Comparison of ENCODE assay signal across 15 cellular contexts in the genomic region with DNA sequence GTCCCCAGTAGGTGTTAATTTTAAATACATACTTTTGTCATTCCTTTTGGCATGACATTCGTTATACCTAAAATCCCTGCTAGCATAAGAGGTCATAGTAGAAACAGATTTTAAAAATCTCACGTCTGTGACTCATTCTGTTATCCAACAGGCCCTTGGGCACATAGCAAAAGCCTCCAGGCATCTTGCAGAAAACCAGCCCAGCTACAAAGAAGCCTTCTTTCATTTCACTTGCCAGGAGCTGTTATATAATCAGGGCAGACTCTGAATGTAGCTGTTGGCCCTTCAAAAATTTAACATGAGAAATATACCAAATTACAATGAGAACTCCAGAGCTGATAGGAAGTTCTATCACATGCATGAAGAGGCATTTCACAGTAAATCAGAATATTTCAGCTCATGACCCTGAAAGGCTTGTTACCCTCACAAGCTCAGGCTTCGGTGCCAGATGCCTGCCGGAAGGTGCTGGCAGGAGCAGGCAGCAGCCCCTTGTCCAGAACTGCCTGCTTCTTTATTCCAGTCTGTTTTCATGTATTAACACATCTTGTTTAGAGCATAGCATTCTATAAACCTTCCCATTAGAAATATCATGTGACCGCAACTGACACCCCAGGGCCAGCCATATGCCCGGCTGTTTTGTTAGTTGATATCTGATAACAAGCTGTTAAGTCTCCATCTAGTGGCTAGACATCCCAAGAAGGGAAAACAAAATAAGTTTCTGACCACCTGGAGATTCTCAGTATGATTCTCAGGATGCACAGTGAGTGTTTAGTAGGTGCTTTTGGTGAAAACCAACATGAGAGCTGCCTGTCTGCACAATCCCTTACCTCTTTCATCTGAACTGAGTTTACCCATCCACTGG. TPM values are rescaled to one million over a fixed set of nuclear protein-coding genes. Genes with fewer than 3 reads are reported as not detected.
DNase-seq lines count a peak whose midpoint lies in the region; ATAC-seq and TF ChIP-seq lines count a peak whose summit lies in the region.
"Had no signal": no experiment of that assay in that cellular context is flagged by ENCODE, and none has a peak within 500 bp of the region (broad histone marks: within the 10 kb centered on the region; RNA-seq: fewer than 3 reads in every experiment).

No MANE protein-coding gene starts in this region.

- no peak overlapping the region for H4K91ac ChIP-seq in mesenchymal stem cell (ENCODE audit: low read length)

- no peak overlapping the region for H2BK120ac ChIP-seq in mesenchymal stem cell (ENCODE audit: low read depth, low read length)

- H3K27me3 ChIP-seq in mesenchymal stem cell (ENCODE audit: control insufficient read depth in 1 of 2, insufficient read depth in 1 of 2, low read length in 2 of 2) = no peaks in the 10 kb centered on the region
- H3K27me3 ChIP-seq: suprapubic skin had no signal

- H2BK15ac ChIP-seq in mesenchymal stem cell (ENCODE audit: low read depth, poor library complexity, severe bottlenecking) = no peak overlapping the region

- ATAC-seq in HG03378 (IDR thresholded peaks at IDR 0.05; ENCODE audit: unreplicated experiment) = no peak
- ATAC-seq: A549 had no signal

- H3K18ac ChIP-seq in mesenchymal stem cell (ENCODE audit: low read depth in 1 of 2, low read length in 2 of 2) = no peak overlapping the region

- H3K4me2 ChIP-seq in mesenchymal stem cell (ENCODE audit: low read length, poor library complexity, severe bottlenecking) = no peak overlapping the region
- H3K4me2 ChIP-seq: A549 had no signal

- H3K79me1 ChIP-seq in mesenchymal stem cell (replicated peaks; ENCODE audit: low read length, poor library complexity, severe bottlenecking) = peaks cover 9% of the 10 kb centered on the region

- DNase-seq in NCI-H82 (lab: John Stamatoyannopoulos, UW) (peak; percentile 33), NCI-H82 treated with DMSO at 0.1 percent for 48 hours (lab: John Stamatoyannopoulos, UW; ENCODE audit: unreplicated experiment) (no peak), foreskin fibroblast (peak in 1 of 2 donors; percentile 58), mesenchymal stem cell (no peak)
- no peak for DNase-seq in stimulated activated CD8-positive, alpha-beta memory T cell treated with anti-CD3 and anti-CD28 coated beads, Interleukin-4, amount 100 ng/mL, for 48 hours
- DNase-seq in activated CD8-positive, alpha-beta memory T cell treated with anti-CD3 and anti-CD28 coated beads, Interleukin-2, amount 50 U/mL, for 4 hours = no peak
- DNase-seq: activated CD4-positive, alpha-beta T cell treated with anti-CD3 and anti-CD28 coated beads, Interleukin-2, amount 50 U/mL, for 1 hour; activated effector memory CD4-positive, alpha-beta T cell treated with Interleukin-2 at 50 U/mL for 16 hours; NCI-H446; T-helper 2 cell had no signal

- no peak overlapping the region for H3K9ac ChIP-seq in mesenchymal stem cell (ENCODE audit: low read length)

- no peak overlapping the region for H2BK12ac ChIP-seq in mesenchymal stem cell (ENCODE audit: low read length in 2 of 2)

- no peak overlapping the region for H3K4ac ChIP-seq in mesenchymal stem cell (ENCODE audit: low read depth in 1 of 2, low read length in 2 of 2)

- H3K36me3 ChIP-seq in mesenchymal stem cell (ENCODE audit: control insufficient read depth in 1 of 2, insufficient read depth in 2 of 2, low read depth in 1 of 2, low read length in 2 of 2) = peaks cover 10 to 69% of the 10 kb centered on the region in 2 experiments
- H3K36me3 ChIP-seq: suprapubic skin had no signal

- H3K4me1 ChIP-seq in mesenchymal stem cell (ENCODE audit: control insufficient read depth, insufficient read depth, low read depth, low read length) = no peaks in the 10 kb centered on the region
- H3K4me1 ChIP-seq: A549, suprapubic skin had no signal

- TF ChIP-seq CTCF in VCaP (conservative IDR thresholded peaks at IDR 0.05) = peak; percentile 73
- TF ChIP-seq CTCF in foreskin fibroblast (IDR thresholded peaks at IDR 0.05; ENCODE audit: low read depth, low read length) = peak; percentile 33

- H2AK5ac ChIP-seq in mesenchymal stem cell (ENCODE audit: low read length, severe bottlenecking) = no peak overlapping the region

- H4K8ac ChIP-seq in mesenchymal stem cell (ENCODE audit: low read length) = no peak overlapping the region

- H3K23ac ChIP-seq in mesenchymal stem cell (ENCODE audit: low read length in 2 of 2) = no peak overlapping the region

- H3K4me3 ChIP-seq in foreskin fibroblast (ENCODE audit: low read depth in 1 of 2, low read length in 2 of 2) (no peak overlapping the region), mesenchymal stem cell (ENCODE audit: insufficient read depth in 1 of 2, low read depth in 1 of 2, low read length in 2 of 2) (no peak overlapping the region)
- H3K4me3 ChIP-seq: A549, skin epidermis, suprapubic skin had no signal

- WGBS in mesenchymal stem cell = 96% methylated on average over 4 of the region's 6 CpGs

- H3K27ac ChIP-seq in VCaP (no peak overlapping the region), mesenchymal stem cell (ENCODE audit: low read length, poor library complexity, severe bottlenecking) (no peak overlapping the region)
- H3K27ac ChIP-seq: A549, skin epidermis, suprapubic skin had no signal

- no peak overlapping the region for H2AFZ ChIP-seq in mesenchymal stem cell (ENCODE audit: low read depth, low read length)

- H3K14ac ChIP-seq in mesenchymal stem cell (ENCODE audit: low read length in 2 of 2) = no peak overlapping the region

- no peak overlapping the region for H2BK5ac ChIP-seq in mesenchymal stem cell (ENCODE audit: low read depth, low read length, poor library complexity, severe bottlenecking)

- H3K9me3 ChIP-seq in mesenchymal stem cell (ENCODE audit: control insufficient read depth, low read length) = no peaks in the 10 kb centered on the region
- H3K9me3 ChIP-seq: A549, suprapubic skin had no signal

RNA-seq across cellular contexts. Expression of gene E2F7, which starts 17.8 kb away (rescaled TPM):
- polyA plus RNA-seq in mesenchymal stem cell (2013, experiment 1 of 2) = 6.2 TPM
- polyA plus RNA-seq in mesenchymal stem cell (2013, experiment 2 of 2) = 6.5 TPM
